In genomic region chr11:10302294-10302743, GRCh38 we compare ENCODE assay signal across 8 cellular contexts. TPM values are rescaled to one million over a fixed set of nuclear protein-coding genes. Genes with fewer than 3 reads are reported as not detected.
DNase-seq lines count a peak whose midpoint lies in the region; ATAC-seq, FAIRE-seq and TF ChIP-seq lines count a peak whose summit lies in the region.

No MANE protein-coding gene starts in this region.

- TF ChIP-seq CTCF in D721Med (IDR thresholded peaks at IDR 0.05; ENCODE audit: insufficient read depth, missing control alignments) = no peak

- DNase-seq in Caki2 (ENCODE audit: low read depth) = peak; percentile 75
- no peak for DNase-seq in NT2/D1 (ENCODE audit: low read depth, low spot score)
- DNase-seq in effector memory CD8-positive, alpha-beta T cell = no peak
- DNase-seq in natural killer cell treated with Interleukin-12 subunit alpha and Interleukin-12 subunit beta and Interleukin-15 and Interleukin-18, amount 100 ng/mL, for 72 hours (ENCODE audit: low spot score) = no peak
- DNase-seq in D721Med (ENCODE audit: insufficient read length, low spot score) = no peak
- no peak for DNase-seq in HT-29 (ENCODE audit: low spot score)
- DNase-seq in NCI-H446 treated with DMSO at 0.1 percent for 48 hours (lab: John Stamatoyannopoulos, UW) = no peak

- H3K36me3 ChIP-seq in NT2/D1 (ENCODE audit: insufficient read depth, insufficient read length, low read length) = peaks cover 18% of the 10 kb centered on the region

- ATAC-seq in effector memory CD8-positive, alpha-beta T cell (replicated peaks) = no peak
- ATAC-seq in natural killer cell treated with Interleukin-12 subunit alpha and Interleukin-12 subunit beta and Interleukin-15 and Interleukin-18, amount 100 ng/mL, for 72 hours = no peak
- no peak for ATAC-seq in HG02973 (IDR thresholded peaks at IDR 0.05; ENCODE audit: unreplicated experiment)

- H3K36me3 Mint-ChIP-seq in effector memory CD8-positive, alpha-beta T cell (ENCODE audit: insufficient read depth) = peaks cover 12% of the 10 kb centered on the region
- no peaks in the 10 kb centered on the region for H3K36me3 Mint-ChIP-seq in natural killer cell treated with Interleukin-12 subunit alpha and Interleukin-12 subunit beta and Interleukin-15 and Interleukin-18, amount 100 ng/mL, for 72 hours

- peak overlapping the region; percentile 83 to 96 for H3K27ac Mint-ChIP-seq in effector memory CD8-positive, alpha-beta T cell
- peak overlapping the region in 1 of 2 donors; percentile 51 for H3K27ac Mint-ChIP-seq in natural killer cell treated with Interleukin-12 subunit alpha and Interleukin-12 subunit beta and Interleukin-15 and Interleukin-18, amount 100 ng/mL, for 72 hours

- FAIRE-seq in D721Med (lab: Jason Lieb, UNC) = no peak

- H3K9me3 Mint-ChIP-seq in effector memory CD8-positive, alpha-beta T cell = no peaks in the 10 kb centered on the region
- H3K9me3 Mint-ChIP-seq in natural killer cell treated with Interleukin-12 subunit alpha and Interleukin-12 subunit beta and Interleukin-15 and Interleukin-18, amount 100 ng/mL, for 72 hours = no peaks in the 10 kb centered on the region

- in situ Hi-C loops in Caki2 (cut with HindIII; ENCODE audit: low pct_unique_long_range_greater_than_20kb, low sequenced_read_pairs) = no loop called here

- no peaks in the 10 kb centered on the region for H3K4me1 ChIP-seq in NT2/D1 (ENCODE audit: insufficient read depth, insufficient read length)

- peaks cover 39 to 50% of the 10 kb centered on the region in 2 donors for H3K4me1 Mint-ChIP-seq in effector memory CD8-positive, alpha-beta T cell (ENCODE audit: low read depth in 2 of 2)
- H3K4me1 Mint-ChIP-seq in natural killer cell treated with Interleukin-12 subunit alpha and Interleukin-12 subunit beta and Interleukin-15 and Interleukin-18, amount 100 ng/mL, for 72 hours (ENCODE audit: low read depth in 2 of 2) = peaks cover 42 to 48% of the 10 kb centered on the region in 2 donors

- no peaks in the 10 kb centered on the region for H3K9me3 ChIP-seq in NT2/D1 (ENCODE audit: insufficient read depth, low read length)

- peak overlapping the region; percentile 93 for H3K4me3 ChIP-seq in NT2/D1 (ENCODE audit: insufficient read length, low read depth)

- peak overlapping the region; percentile 82 for H3K9ac ChIP-seq in NT2/D1 (ENCODE audit: insufficient read length, low read depth)

- H3K27me3 ChIP-seq in NT2/D1 (ENCODE audit: insufficient read depth, insufficient read length) = peaks cover 36% of the 10 kb centered on the region

- H3K4me3 Mint-ChIP-seq in effector memory CD8-positive, alpha-beta T cell = peak overlapping the region; percentile 89 to 97
- peak overlapping the region; percentile 98 for H3K4me3 Mint-ChIP-seq in natural killer cell treated with Interleukin-12 subunit alpha and Interleukin-12 subunit beta and Interleukin-15 and Interleukin-18, amount 100 ng/mL, for 72 hours

- H3K27me3 Mint-ChIP-seq in effector memory CD8-positive, alpha-beta T cell = peaks cover 16 to 21% of the 10 kb centered on the region in 2 donors
- H3K27me3 Mint-ChIP-seq in natural killer cell treated with Interleukin-12 subunit alpha and Interleukin-12 subunit beta and Interleukin-15 and Interleukin-18, amount 100 ng/mL, for 72 hours = peaks cover 40 to 63% of the 10 kb centered on the region in 2 donors

RNA-seq across cellular contexts. Expression of gene ADM, which starts 2.6 kb away (rescaled TPM):
- 95.5 and 101 TPM in 2 replicates for total RNA-seq in Caki2 (2014; rRNA removed; shearing (Covaris generic); ENCODE audit: low replicate concordance)
- 10 to 100 TPM in 1 of 2 donors, 1 to 10 TPM in 1; 2.3 to 13.0 TPM for total RNA-seq in natural killer cell treated with Interleukin-12 subunit alpha and Interleukin-12 subunit beta and Interleukin-15 and Interleukin-18, amount 100 ng/mL, for 72 hours
- total RNA-seq in HT-29 (2014; rRNA removed; shearing (Covaris generic)) = 33.3 and 37.6 TPM in 2 replicates

RNA-seq across cellular contexts. Expression of gene SBF2, which starts 8.3 kb away (rescaled TPM):
- 7.5 and 10.1 TPM in 2 replicates for total RNA-seq in Caki2 (2014; rRNA removed; shearing (Covaris generic); ENCODE audit: low replicate concordance)
- 10 to 100 TPM; 15.4 to 20.4 TPM for total RNA-seq in natural killer cell treated with Interleukin-12 subunit alpha and Interleukin-12 subunit beta and Interleukin-15 and Interleukin-18, amount 100 ng/mL, for 72 hours
- 24.4 and 27.1 TPM in 2 replicates for total RNA-seq in HT-29 (2014; rRNA removed; shearing (Covaris generic))
